Comparison of ENCODE assay signal across 20 cellular contexts in genomic region chr6:30760537-30760936, GRCh38. TPM values are rescaled to one million over a fixed set of nuclear protein-coding genes. Genes with fewer than 3 reads are reported as not detected.
A peak's percentile ranks its signal among the peaks of the same experiment; 100 is the strongest.
DNase-seq lines count a peak whose midpoint lies in the region; ATAC-seq and TF ChIP-seq lines count a peak whose summit lies in the region.
"Had no signal": no experiment of that assay in that cellular context is flagged by ENCODE, and none has a peak within 500 bp of the region (broad histone marks: within the 10 kb centered on the region; RNA-seq: fewer than 3 reads in every experiment).

No MANE protein-coding gene starts in this region.

- H3K9me3 Mint-ChIP-seq in activated CD4-positive, alpha-beta T cell treated with anti-CD3 and anti-CD28 coated beads for 36 hours (ENCODE audit: low read depth): peaks cover 2% of the 10 kb centered on the region
- H3K9me3 Mint-ChIP-seq: activated T-cell treated with anti-CD3 and anti-CD28 coated beads, Interleukin-2, amount 50 U/mL, for 72 hours; CD4-positive, CD25-positive, alpha-beta regulatory T cell had no signal

- ATAC-seq in activated CD4-positive, alpha-beta T cell treated with anti-CD3 and anti-CD28 coated beads for 36 hours: no peak
- ATAC-seq: activated CD8-positive, alpha-beta T cell treated with anti-CD3 and anti-CD28 coated beads for 36 hours; naive thymus-derived CD8-positive, alpha-beta T cell had no signal

- peaks cover 49% of the 10 kb centered on the region for H3K4me1 Mint-ChIP-seq in activated CD4-positive, alpha-beta T cell treated with anti-CD3 and anti-CD28 coated beads for 36 hours

- intact Hi-C loops in activated CD4-positive, alpha-beta T cell treated with anti-CD3 and anti-CD28 coated beads for 36 hours (cut with DNase I, micrococcal nuclease): no loop called here

- no peaks in the 10 kb centered on the region for H3K27me3 Mint-ChIP-seq in activated CD4-positive, alpha-beta T cell treated with anti-CD3 and anti-CD28 coated beads for 36 hours
- H3K27me3 Mint-ChIP-seq: activated CD8-positive, alpha-beta T cell treated with anti-CD3 and anti-CD28 coated beads for 36 hours; activated naive CD8-positive, alpha-beta T cell treated with anti-CD3 and anti-CD28 coated beads for 36 hours; naive thymus-derived CD8-positive, alpha-beta T cell had no signal

- H3K9me3 ChIP-seq in BLaER1 treated with 17β-estradiol and CSF1 and Interleukin-3, amounts not matched to agents 10 nM and 100 nM (replicated peaks in 1 of 11): peaks cover 3 to 18% (median 13%) of the 10 kb centered on the region in 11 experiments; a peak in 16 of 22 replicates
- no peaks in the 10 kb centered on the region for H3K9me3 ChIP-seq in osteoblast (ENCODE audit: low read depth, low read length)
- H3K9me3 ChIP-seq: lower lobe of right lung had no signal

- CTCF ChIA-PET in activated CD4-positive, alpha-beta T cell treated with anti-CD3 and anti-CD28 coated beads for 36 hours (lab: Charles Lee): interaction anchor here (0.6 to 1.1 kb wide), 4 partner anchors 25 to 107 kb away, joined by 4 to 5 read pairs (median 4); no protein-coding TSS in a partner anchor

- H3K27ac ChIP-seq in BLaER1 treated with 17β-estradiol and CSF1 and Interleukin-3, amounts not matched to agents 10 nM and 100 nM: peak overlapping the region in 3 of 11 experiments; percentile 74 to 78 (median 75); a peak in 3 of 22 replicates
- H3K27ac ChIP-seq in osteoblast (ENCODE audit: low read depth, low read length): peak overlapping the region; percentile 99
- H3K27ac ChIP-seq: HL-60, lower lobe of right lung had no signal

- TF ChIP-seq CTCF in epithelial cell of esophagus (IDR thresholded peaks at IDR 0.05; ENCODE audit: insufficient read depth, low read depth, low read length, missing control alignments) (no peak), osteoblast (IDR thresholded peaks at IDR 0.05; ENCODE audit: extremely low read depth, low read depth, low read length) (no peak)

- H3K27me3 ChIP-seq in BLaER1 treated with 17β-estradiol and CSF1 and Interleukin-3, amounts not matched to agents 10 nM and 100 nM: no peaks in the 10 kb centered on the region
- H3K27me3 ChIP-seq in osteoblast (ENCODE audit: insufficient read depth, low read length): no peaks in the 10 kb centered on the region

- peaks cover 24 to 91% (median 51%) of the 10 kb centered on the region in 10 experiments for H3K4me1 ChIP-seq in BLaER1 treated with 17β-estradiol and CSF1 and Interleukin-3, amounts not matched to agents 10 nM and 100 nM
- peaks cover 39% of the 10 kb centered on the region for H3K4me1 ChIP-seq in osteoblast (ENCODE audit: insufficient read depth, low read length)

- no peak overlapping the region for H3K4me3 ChIP-seq in BLaER1 treated with 17β-estradiol and CSF1 and Interleukin-3, amounts not matched to agents 10 nM and 100 nM
- H3K4me3 ChIP-seq in epithelial cell of esophagus (ENCODE audit: low read length): no peak overlapping the region
- H3K4me3 ChIP-seq in osteoblast (ENCODE audit: insufficient read depth, low read length): no peak overlapping the region
- H3K4me3 ChIP-seq: lower lobe of right lung had no signal

- no peak overlapping the region for H3K27ac Mint-ChIP-seq in activated CD4-positive, alpha-beta T cell treated with anti-CD3 and anti-CD28 coated beads for 36 hours
- H3K27ac Mint-ChIP-seq: activated CD8-positive, alpha-beta T cell treated with anti-CD3 and anti-CD28 coated beads for 36 hours; activated naive CD8-positive, alpha-beta T cell treated with anti-CD3 and anti-CD28 coated beads for 36 hours; activated T-cell treated with anti-CD3 and anti-CD28 coated beads, Interleukin-2, amount 50 U/mL, for 72 hours; CD4-positive, CD25-positive, alpha-beta regulatory T cell had no signal

- no peak overlapping the region for H3K4me3 Mint-ChIP-seq in activated CD4-positive, alpha-beta T cell treated with anti-CD3 and anti-CD28 coated beads for 36 hours
- H3K4me3 Mint-ChIP-seq: activated CD8-positive, alpha-beta T cell treated with anti-CD3 and anti-CD28 coated beads for 36 hours; activated naive CD8-positive, alpha-beta T cell treated with anti-CD3 and anti-CD28 coated beads for 36 hours; activated T-cell treated with anti-CD3 and anti-CD28 coated beads, Interleukin-2, amount 50 U/mL, for 72 hours; brain; CD4-positive, CD25-positive, alpha-beta regulatory T cell; naive thymus-derived CD8-positive, alpha-beta T cell had no signal

- H3K4me2 ChIP-seq in BLaER1 treated with 17β-estradiol and CSF1 and Interleukin-3, amounts not matched to agents 10 nM and 100 nM: peak overlapping the region in 6 of 11 experiments; percentile 21 to 80 (median 76); a peak in 10 of 22 replicates
- no peak overlapping the region for H3K4me2 ChIP-seq in osteoblast (ENCODE audit: insufficient read depth, low read length)

- DNase-seq in NCI-H226 (peak; percentile 25), epithelial cell of esophagus (ENCODE audit: low read depth) (peak; percentile 55), osteoblast (ENCODE audit: insufficient read length, low spot score, missing footprints) (no peak), iPS-NIHi7 (ENCODE audit: extremely low spot score) (no peak), kidney tubule cell (ENCODE audit: low spot score) (no peak), GF-D8 (lab: John Stamatoyannopoulos, UW) (no peak)
- DNase-seq in activated CD4-positive, alpha-beta T cell treated with anti-CD3 and anti-CD28 coated beads for 36 hours: no peak
- DNase-seq: activated CD8-positive, alpha-beta T cell treated with anti-CD3 and anti-CD28 coated beads for 36 hours; activated naive CD8-positive, alpha-beta T cell treated with anti-CD3 and anti-CD28 coated beads for 36 hours; activated T-cell treated with anti-CD3 and anti-CD28 coated beads, Interleukin-2, amount 50 U/mL, for 72 hours; CD4-positive, CD25-positive, alpha-beta regulatory T cell; cortex of kidney; KBM-7; lower lobe of right lung; naive thymus-derived CD8-positive, alpha-beta T cell; NCI-H1105 treated with DMSO at 0.1 percent for 48 hours; NCI-H526 treated with DMSO at 0.1 percent for 48 hours had no signal

- no peaks in the 10 kb centered on the region for H3K79me2 ChIP-seq in osteoblast (ENCODE audit: insufficient read depth, low read length)

- H3K36me3 ChIP-seq in BLaER1 treated with 17β-estradiol and CSF1 and Interleukin-3, amounts not matched to agents 10 nM and 100 nM: no peaks in the 10 kb centered on the region
- H3K36me3 ChIP-seq in osteoblast (ENCODE audit: insufficient read depth, low read length): no peaks in the 10 kb centered on the region
- H3K36me3 ChIP-seq: lower lobe of right lung had no signal

- H4K20me1 ChIP-seq in BLaER1 treated with 17β-estradiol and CSF1 and Interleukin-3, amounts not matched to agents 10 nM and 100 nM: no peaks in the 10 kb centered on the region
- no peaks in the 10 kb centered on the region for H4K20me1 ChIP-seq in osteoblast (ENCODE audit: insufficient read depth, low read length)

- H3K36me3 Mint-ChIP-seq in activated CD4-positive, alpha-beta T cell treated with anti-CD3 and anti-CD28 coated beads for 36 hours (ENCODE audit: low read depth): peaks cover 2% of the 10 kb centered on the region
- H3K36me3 Mint-ChIP-seq: brain; CD4-positive, CD25-positive, alpha-beta regulatory T cell; naive thymus-derived CD8-positive, alpha-beta T cell had no signal

- H2AFZ ChIP-seq in osteoblast (ENCODE audit: low read length): no peak overlapping the region

- POLR2A ChIA-PET in activated CD4-positive, alpha-beta T cell treated with anti-CD3 and anti-CD28 coated beads for 36 hours (lab: Charles Lee): no interaction called here

- H3K9ac ChIP-seq in BLaER1 treated with 17β-estradiol and CSF1 and Interleukin-3, amounts not matched to agents 10 nM and 100 nM: peak overlapping the region in 1 of 11 experiments; percentile 24; a peak in 1 of 22 replicates

RNA-seq across cellular contexts. Expression of gene IER3, which starts 16.2 kb away (rescaled TPM):
- 29.5 and 54.6 TPM in 2 replicates for total RNA-seq in osteoblast
- 100 to 1,000 TPM; 196 to 221 TPM for total RNA-seq in activated CD4-positive, alpha-beta T cell treated with anti-CD3 and anti-CD28 coated beads for 36 hours

RNA-seq across cellular contexts. Expression of gene FLOT1, which starts 18.1 kb away (rescaled TPM):
- total RNA-seq in osteoblast: 101 and 114 TPM in 2 replicates
- 100 to 1,000 TPM; 155 to 188 TPM for total RNA-seq in activated CD4-positive, alpha-beta T cell treated with anti-CD3 and anti-CD28 coated beads for 36 hours

RNA-seq across cellular contexts. Expression of gene TUBB, which starts 40.4 kb away (rescaled TPM):
- 509 and 605 TPM in 2 replicates for total RNA-seq in osteoblast
- 1,000 to 10,000 TPM; 1,569 to 1,746 TPM for total RNA-seq in activated CD4-positive, alpha-beta T cell treated with anti-CD3 and anti-CD28 coated beads for 36 hours

RNA-seq across cellular contexts. Expression of gene MDC1, which starts 43.5 kb away (rescaled TPM):
- total RNA-seq in osteoblast: 5.1 and 5.3 TPM in 2 replicates
- total RNA-seq in activated CD4-positive, alpha-beta T cell treated with anti-CD3 and anti-CD28 coated beads for 36 hours: 100 to 1,000 TPM in 1 of 2 experiments, 10 to 100 TPM in 1; 92.0 to 101 TPM

Comparison
In these comparisons a context has a peak if more than half of its experiments do, and no peak if none do; other contexts are left out.
1. DNase-seq: peak in NCI-H226 (single experiment) and epithelial cell of esophagus (single experiment); none in osteoblast (single experiment), iPS-NIHi7 (single experiment), kidney tubule cell (single experiment), activated CD4-positive, alpha-beta T cell treated with anti-CD3 and anti-CD28 coated beads for 36 hours (single experiment) and GF-D8 (single experiment).